ENCODE assay signal across 25 cellular contexts in genomic region chr12:131539381-131539780, GRCh38.
"Had no signal": no experiment of that assay in that cellular context is flagged by ENCODE, and none has a peak within 500 bp of the region (broad histone marks: within the 10 kb centered on the region; RNA-seq: fewer than 3 reads in every experiment).

No MANE protein-coding gene starts in this region.

- H3K27ac Mint-ChIP-seq: T-cell had no signal

- H3K27ac ChIP-seq: SJSA1, SK-N-MC had no signal

- DNase-seq: Karpas-422, KG1, MG63, NCI-H1092, NCI-H1105 treated with DMSO at 0.1 percent for 48 hours, NCI-H1417 treated with DMSO at 0.1 percent for 48 hours, NCI-H146, NCI-H1694 treated with DMSO at 0.1 percent for 48 hours, NCI-H1930, NCI-H2081, NCI-H2107, NCI-H226, NCI-H446, NCI-H510A, NCI-H524 treated with DMSO at 0.1 percent for 48 hours, NCI-H69, NCI-H774, Right ventricle myocardium superior, RPMI8226, SIG-M5, SW 1271, T-cell had no signal

- H3K27me3 ChIP-seq: MG63, SJSA1 had no signal

- FAIRE-seq: RCC 7860 had no signal

- H3K27me3 Mint-ChIP-seq: T-cell had no signal

- H3K9me3 Mint-ChIP-seq: T-cell had no signal

- H3K4me3 Mint-ChIP-seq: T-cell had no signal

- ATAC-seq: T-cell had no signal

- H3K4me1 ChIP-seq: SJSA1 had no signal

- H3K4me3 ChIP-seq: MG63, SJSA1, SK-N-MC had no signal

- H3K36me3 Mint-ChIP-seq: T-cell had no signal

- H3K36me3 ChIP-seq: MG63, SJSA1 had no signal

- H3K9me3 ChIP-seq: MG63, SJSA1 had no signal
